ENCODE assay signal across 17 cellular contexts in genomic region chr1:2607681-2608041, GRCh38. TPM values are rescaled to one million over a fixed set of nuclear protein-coding genes. Genes with fewer than 3 reads are reported as not detected.
A peak's percentile ranks its signal among the peaks of the same experiment; 100 is the strongest.
DNase-seq lines count a peak whose midpoint lies in the region; ATAC-seq and TF ChIP-seq lines count a peak whose summit lies in the region.
"Had no signal": no experiment of that assay in that cellular context is flagged by ENCODE, and none has a peak within 500 bp of the region (broad histone marks: within the 10 kb centered on the region; RNA-seq: fewer than 3 reads in every experiment).

No MANE protein-coding gene starts in this region.

- H3K79me2 ChIP-seq in osteoblast (ENCODE audit: insufficient read depth, low read length) = no peaks in the 10 kb centered on the region

- H3K27ac ChIP-seq in right atrium auricular region (no peak overlapping the region), right cardiac atrium (ENCODE audit: low read length) (no peak overlapping the region), osteoblast (ENCODE audit: low read depth, low read length) (no peak overlapping the region), aorta (ENCODE audit: low read depth in 1 of 2, low read length in 2 of 2) (no peak overlapping the region)
- H3K27ac ChIP-seq: RWPE1 had no signal

- H3K36me3 Mint-ChIP-seq in T-helper 17 cell (ENCODE audit: low read depth) = no peaks in the 10 kb centered on the region

- no peak overlapping the region for H3K4me2 ChIP-seq in osteoblast (ENCODE audit: insufficient read depth, low read length)

- H3K9me3 ChIP-seq in right atrium auricular region (no peaks in the 10 kb centered on the region), right cardiac atrium (ENCODE audit: control insufficient read depth, low read length) (no peaks in the 10 kb centered on the region), osteoblast (ENCODE audit: low read depth, low read length) (no peaks in the 10 kb centered on the region), aorta (ENCODE audit: control insufficient read depth, low read length) (no peaks in the 10 kb centered on the region), T-helper 17 cell (ENCODE audit: control insufficient read depth, low read length, poor library complexity, severe bottlenecking) (no peaks in the 10 kb centered on the region)

- no peaks in the 10 kb centered on the region for H3K36me3 ChIP-seq in right atrium auricular region
- no peaks in the 10 kb centered on the region for H3K36me3 ChIP-seq in osteoblast (ENCODE audit: insufficient read depth, low read length)
- no peaks in the 10 kb centered on the region for H3K36me3 ChIP-seq in aorta (ENCODE audit: control insufficient read depth in 1 of 2, insufficient read depth in 2 of 2, low read length in 1 of 2)

- intact Hi-C loops in Right ventricle myocardium superior (cut with DNase I) = no loop called here
- intact Hi-C loops in right cardiac atrium (cut with DNase I) = no loop called here
- intact Hi-C loops in aorta (cut with DNase I) = no loop called here

- peak; percentile 59 for DNase-seq in Right ventricle myocardium superior
- no peak for DNase-seq in right atrium auricular region (ENCODE audit: low spot score)
- peak; percentile 49 to 89 (median 78) for DNase-seq in right cardiac atrium
- DNase-seq in osteoblast (ENCODE audit: insufficient read length, low spot score, missing footprints) = peak; percentile 62
- DNase-seq in aorta = peak; percentile 42 to 69
- DNase-seq in T-helper 17 cell = no peak
- no peak for DNase-seq in NCI-H82 (lab: John Stamatoyannopoulos, UW)
- DNase-seq: GOT3, Karpas-422, MM.1S, NCI-H187 treated with DMSO at 0.1 percent for 48 hours, NCI-H2171, NCI-H524, OCI-M1 had no signal

- peak; percentile 66 for ATAC-seq in Right ventricle myocardium superior (ENCODE audit: poor library complexity)
- ATAC-seq in right cardiac atrium = peak; percentile 50 to 68
- no peak for ATAC-seq in aorta (ENCODE audit: low FRiP score)
- ATAC-seq in activated CD4-positive, CD25-positive, alpha-beta regulatory T cell treated with anti-CD3 and anti-CD28 coated beads, Interleukin-2, amount 50 U/mL, for 24 hours = no peak
- no peak for ATAC-seq in T-helper 17 cell

- whole genome bisulfite sequencing in right cardiac atrium = 39% methylated on average over 12 of the region's 12 CpGs
- WGBS in aorta, 2 donors = 16 to 27% methylated on average over 12 of the region's 12 CpGs

- H3K4me3 ChIP-seq in right atrium auricular region (no peak overlapping the region), right cardiac atrium (ENCODE audit: low read length) (no peak overlapping the region), osteoblast (ENCODE audit: insufficient read depth, low read length) (no peak overlapping the region), aorta (ENCODE audit: low read length in 2 of 2) (no peak overlapping the region)

- H3K4me3 Mint-ChIP-seq in T-helper 17 cell = no peak overlapping the region

- H3K4me1 ChIP-seq in right atrium auricular region (peaks cover 0 to 8% of the 10 kb centered on the region in 2 donors), right cardiac atrium (ENCODE audit: control insufficient read depth, insufficient read depth, low read length) (no peaks in the 10 kb centered on the region), osteoblast (ENCODE audit: insufficient read depth, low read length) (no peaks in the 10 kb centered on the region), aorta (ENCODE audit: control insufficient read depth in 1 of 2, insufficient read depth in 2 of 2, low read length in 2 of 2) (no peaks in the 10 kb centered on the region)

- H3K4me1 Mint-ChIP-seq in T-helper 17 cell = peaks cover 2% of the 10 kb centered on the region

- no peaks in the 10 kb centered on the region for H3K27me3 ChIP-seq in right atrium auricular region
- no peaks in the 10 kb centered on the region for H3K27me3 ChIP-seq in right cardiac atrium (ENCODE audit: control insufficient read depth, insufficient read depth)
- H3K27me3 ChIP-seq in osteoblast (ENCODE audit: insufficient read depth, low read length) = no peaks in the 10 kb centered on the region
- H3K27me3 ChIP-seq in aorta (ENCODE audit: control insufficient read depth in 1 of 2, insufficient read depth in 2 of 2, low read length in 1 of 2) = no peaks in the 10 kb centered on the region

- no peak overlapping the region for H2AFZ ChIP-seq in osteoblast (ENCODE audit: low read length)

- H4K20me1 ChIP-seq in osteoblast (ENCODE audit: insufficient read depth, low read length) = no peaks in the 10 kb centered on the region

- H3K27ac Mint-ChIP-seq in T-helper 17 cell = no peak overlapping the region

- no peak for TF ChIP-seq CTCF in right atrium auricular region (IDR thresholded peaks at IDR 0.05)
- no peak for TF ChIP-seq CTCF in osteoblast (IDR thresholded peaks at IDR 0.05; ENCODE audit: extremely low read depth, low read depth, low read length)

- peaks cover 4% of the 10 kb centered on the region for H3K27me3 Mint-ChIP-seq in T-helper 17 cell

RNA-seq across cellular contexts. Expression of gene PRXL2B, which starts 21.1 kb away (rescaled TPM):
- total RNA-seq in Right ventricle myocardium superior (9.8 TPM), right atrium auricular region (1 to 10 TPM; 6.4 to 6.8 TPM), right cardiac atrium (10 to 100 TPM in 2 of 4 donors, 1 to 10 TPM in 2; 8.0 to 11.8 (median 10.4) TPM), osteoblast (8.0 and 9.4 TPM in 2 replicates), aorta (10 to 100 TPM in 1 of 2 donors, 1 to 10 TPM in 1; 7.1 to 15.1 TPM), T-helper 17 cell (10 to 100 TPM; 17.6 to 18.5 TPM)
- polyA plus RNA-seq in right cardiac atrium (9.3 TPM), aorta (1 to 10 TPM; 6.4 to 7.8 TPM)

RNA-seq across cellular contexts. Expression of gene MMEL1, which starts 25.2 kb away (rescaled TPM):
- 0.48 TPM for total RNA-seq in Right ventricle myocardium superior
- not detected for total RNA-seq in right atrium auricular region
- total RNA-seq in right cardiac atrium = 1 to 10 TPM in 1 of 4 donors, under 1 TPM in 3; 0.32 to 1.5 (median 0.83) TPM
- polyA plus RNA-seq in right cardiac atrium = 1.7 TPM
- under 0.01 TPM in 1 of 2 replicates, not detected in the other for total RNA-seq in osteoblast
- 1 to 10 TPM in 1 of 2 donors, under 1 TPM in 1; 0.94 to 2.4 TPM for total RNA-seq in aorta
- polyA plus RNA-seq in aorta = 1 to 10 TPM in 1 of 2 donors, under 1 TPM in 1; 0.63 to 1.8 TPM
- 1 to 10 TPM in 1 of 2 donors, under 1 TPM in 1; 0.94 to 3.8 TPM for total RNA-seq in T-helper 17 cell
- total RNA-seq: A172 had no signal

RNA-seq across cellular contexts. Expression of gene TNFRSF14, which starts 51.5 kb away (rescaled TPM):
- total RNA-seq in Right ventricle myocardium superior = 16.0 TPM
- total RNA-seq in right atrium auricular region = 10 to 100 TPM in 1 of 2 donors, 1 to 10 TPM in 1; 9.2 to 14.5 TPM
- total RNA-seq in right cardiac atrium = 10 to 100 TPM; 17.6 to 25.5 (median 21.8) TPM
- polyA plus RNA-seq in right cardiac atrium = 27.6 TPM
- total RNA-seq in osteoblast = 29.2 and 36.6 TPM in 2 replicates
- 10 to 100 TPM; 33.9 to 89.1 TPM for total RNA-seq in aorta
- polyA plus RNA-seq in aorta = 100 to 1,000 TPM in 1 of 2 donors, 10 to 100 TPM in 1; 55.7 to 137 TPM
- 100 to 1,000 TPM; 179 to 212 TPM for total RNA-seq in T-helper 17 cell

Comparison
In these comparisons a context has a peak if more than half of its experiments do, and no peak if none do; other contexts are left out.
1. DNase-seq: peak in Right ventricle myocardium superior (single experiment), right cardiac atrium (3 of 3), osteoblast (single experiment) and aorta (2 of 2); none in right atrium auricular region (single experiment), T-helper 17 cell (0 of 3) and NCI-H82 (single experiment).
2. ATAC-seq: peak in Right ventricle myocardium superior (single experiment) and right cardiac atrium (2 of 2); none in aorta (single experiment), activated CD4-positive, CD25-positive, alpha-beta regulatory T cell treated with anti-CD3 and anti-CD28 coated beads, Interleukin-2, amount 50 U/mL, for 24 hours (0 of 2) and T-helper 17 cell (single experiment).